16 cellular contexts compared by ENCODE assay signal in genomic region chr15:25787381-25787780, GRCh38.
DNase-seq lines count a peak whose midpoint lies in the region; ATAC-seq and TF ChIP-seq lines count a peak whose summit lies in the region.
"Had no signal": no experiment of that assay in that cellular context is flagged by ENCODE, and none has a peak within 500 bp of the region (broad histone marks: within the 10 kb centered on the region; RNA-seq: fewer than 3 reads in every experiment).

No MANE protein-coding gene starts in this region.

- H4K20me1 ChIP-seq in neural progenitor cell (ENCODE audit: low read depth): no peaks in the 10 kb centered on the region

- no peak overlapping the region for H3K9ac ChIP-seq in neural progenitor cell

- no peaks in the 10 kb centered on the region for H3K9me3 Mint-ChIP-seq in stimulated activated naive CD8-positive, alpha-beta T cell treated with anti-CD3 and anti-CD28 coated beads, Interleukin-15, Interleukin-2, amounts not matched to agents 100 ng/mL and 50 ng/mL, for 24 hours
- no peaks in the 10 kb centered on the region for H3K9me3 Mint-ChIP-seq in central memory CD8-positive, alpha-beta T cell
- no peaks in the 10 kb centered on the region for H3K9me3 Mint-ChIP-seq in neural progenitor cell
- H3K9me3 Mint-ChIP-seq: stimulated activated effector memory CD8-positive, alpha-beta T cell treated with anti-CD3 and anti-CD28 coated beads, Interleukin-12 subunit alpha, Interleukin-12 subunit beta, amount 100 ng/mL, for 72 hours had no signal

- no peaks in the 10 kb centered on the region for H3K27me3 ChIP-seq in neural progenitor cell

- no peaks in the 10 kb centered on the region for H3K9me3 ChIP-seq in neural progenitor cell (ENCODE audit: low read depth)
- H3K9me3 ChIP-seq: Caco-2, spleen had no signal

- H3K4me3 Mint-ChIP-seq in stimulated activated naive CD8-positive, alpha-beta T cell treated with anti-CD3 and anti-CD28 coated beads, Interleukin-15, Interleukin-2, amounts not matched to agents 100 ng/mL and 50 ng/mL, for 24 hours: no peak overlapping the region
- H3K4me3 Mint-ChIP-seq in central memory CD8-positive, alpha-beta T cell: no peak overlapping the region
- H3K4me3 Mint-ChIP-seq in neural progenitor cell: no peak overlapping the region
- H3K4me3 Mint-ChIP-seq: stimulated activated effector memory CD8-positive, alpha-beta T cell treated with anti-CD3 and anti-CD28 coated beads, Interleukin-12 subunit alpha, Interleukin-12 subunit beta, amount 100 ng/mL, for 72 hours had no signal

- peak overlapping the region; percentile 51 for H3K27ac Mint-ChIP-seq in stimulated activated naive CD8-positive, alpha-beta T cell treated with anti-CD3 and anti-CD28 coated beads, Interleukin-15, Interleukin-2, amounts not matched to agents 100 ng/mL and 50 ng/mL, for 24 hours
- H3K27ac Mint-ChIP-seq in central memory CD8-positive, alpha-beta T cell (ENCODE audit: low read depth): peak overlapping the region; percentile 89
- H3K27ac Mint-ChIP-seq in neural progenitor cell: peak overlapping the region; percentile 33
- H3K27ac Mint-ChIP-seq: stimulated activated effector memory CD8-positive, alpha-beta T cell treated with anti-CD3 and anti-CD28 coated beads, Interleukin-12 subunit alpha, Interleukin-12 subunit beta, amount 100 ng/mL, for 72 hours had no signal

- no peak for TF ChIP-seq CTCF in neural progenitor cell (IDR thresholded peaks at IDR 0.05)
- TF ChIP-seq CTCF in lower leg skin (IDR thresholded peaks at IDR 0.05): no peak

- H2AFZ ChIP-seq in neural progenitor cell (replicated peaks): no peak overlapping the region

- H3K27ac ChIP-seq in neural progenitor cell: no peak overlapping the region
- H3K27ac ChIP-seq: spleen had no signal

- no peak overlapping the region for H3K4me2 ChIP-seq in neural progenitor cell

- no peak for TF ChIP-seq POLR2A in lower leg skin (IDR thresholded peaks at IDR 0.05)

- H3K4me3 ChIP-seq in neural progenitor cell (no peak overlapping the region), lower leg skin (ENCODE audit: low read depth, poor library complexity, severe bottlenecking) (no peak overlapping the region)
- H3K4me3 ChIP-seq: GM12878, spleen had no signal

- no peaks in the 10 kb centered on the region for H3F3A ChIP-seq in neural progenitor cell (ENCODE audit: low read depth)

- DNase-seq in stimulated activated naive CD8-positive, alpha-beta T cell treated with anti-CD3 and anti-CD28 coated beads, Interleukin-15, Interleukin-2, amounts not matched to agents 100 U/mL and 50 U/mL, for 24 hours: no peak
- no peak for DNase-seq in central memory CD8-positive, alpha-beta T cell (ENCODE audit: low spot score in 2 of 2)
- DNase-seq in neural progenitor cell (ENCODE audit: low spot score) (no peak), T1000 (lab: John Stamatoyannopoulos, UW) (no peak), DMS53 treated with DMSO at 0.1 percent for 48 hours (lab: John Stamatoyannopoulos, UW; ENCODE audit: unreplicated experiment) (no peak), lower leg skin (ENCODE audit: low spot score in 2 of 2) (no peak)
- DNase-seq: activated CD8-positive, alpha-beta memory T cell treated with anti-CD3 and anti-CD28 coated beads, Interleukin-2, amount 50 U/mL, for 4 hours; activated naive CD4-positive, alpha-beta T cell; Kasumi-1; NCI-H1417 had no signal

- H3K79me2 ChIP-seq in neural progenitor cell (ENCODE audit: low read depth): no peaks in the 10 kb centered on the region

- peaks cover 9% of the 10 kb centered on the region for H3K36me3 Mint-ChIP-seq in stimulated activated naive CD8-positive, alpha-beta T cell treated with anti-CD3 and anti-CD28 coated beads, Interleukin-15, Interleukin-2, amounts not matched to agents 100 ng/mL and 50 ng/mL, for 24 hours (ENCODE audit: low read depth)
- no peaks in the 10 kb centered on the region for H3K36me3 Mint-ChIP-seq in central memory CD8-positive, alpha-beta T cell (ENCODE audit: insufficient read depth)
- H3K36me3 Mint-ChIP-seq in neural progenitor cell: no peaks in the 10 kb centered on the region

- H3K4me1 Mint-ChIP-seq in stimulated activated naive CD8-positive, alpha-beta T cell treated with anti-CD3 and anti-CD28 coated beads, Interleukin-15, Interleukin-2, amounts not matched to agents 100 ng/mL and 50 ng/mL, for 24 hours (ENCODE audit: low read depth): peaks cover 77% of the 10 kb centered on the region
- H3K4me1 Mint-ChIP-seq in central memory CD8-positive, alpha-beta T cell: peaks cover 16% of the 10 kb centered on the region
- peaks cover 35% of the 10 kb centered on the region for H3K4me1 Mint-ChIP-seq in neural progenitor cell

- no peaks in the 10 kb centered on the region for H3K27me3 Mint-ChIP-seq in stimulated activated naive CD8-positive, alpha-beta T cell treated with anti-CD3 and anti-CD28 coated beads, Interleukin-15, Interleukin-2, amounts not matched to agents 100 ng/mL and 50 ng/mL, for 24 hours
- no peaks in the 10 kb centered on the region for H3K27me3 Mint-ChIP-seq in central memory CD8-positive, alpha-beta T cell
- H3K27me3 Mint-ChIP-seq in neural progenitor cell (ENCODE audit: insufficient read depth, low read depth): peaks cover 3% of the 10 kb centered on the region

- 93% methylated on average over 2 of the region's 2 CpGs for WGBS in lower leg skin, 2 donors

- intact Hi-C loops in lower leg skin (cut with DNase I; ENCODE audit: low total_unique reads): no loop called here

- H3K4me1 ChIP-seq in neural progenitor cell: no peaks in the 10 kb centered on the region

- no peaks in the 10 kb centered on the region for H3K36me3 ChIP-seq in neural progenitor cell
- H3K36me3 ChIP-seq: spleen had no signal

- ATAC-seq in stimulated activated naive CD8-positive, alpha-beta T cell treated with anti-CD3 and anti-CD28 coated beads, Interleukin-15, Interleukin-2, amounts not matched to agents 100 U/mL and 50 U/mL, for 24 hours: no peak
- no peak for ATAC-seq in central memory CD8-positive, alpha-beta T cell (replicated peaks; ENCODE audit: extremely low read depth, poor library complexity, severe bottlenecking)
- no peak for ATAC-seq in SK-N-SH treated with all-trans-retinoic acid at 6 μM for 48 hours

TF ChIP-seq in SK-N-SH treated with all-trans-retinoic acid at 6 μM for 48 hours, 23 proteins besides CTCF, POLR2A, EP300 and RAD21:
- TF ChIP-seq ZC3H10 (CRISPR knock-in tag; IDR thresholded peaks at IDR 0.05): no peak
- TF ChIP-seq ESRRG (CRISPR knock-in tag; IDR thresholded peaks at IDR 0.05): no peak

Comparison
In these comparisons a context has a peak if more than half of its experiments do, and no peak if none do; other contexts are left out.
1. H3K27ac Mint-ChIP-seq: peak in every context shown above with its lines; median percentile 89 in central memory CD8-positive, alpha-beta T cell; 51 in stimulated activated naive CD8-positive, alpha-beta T cell treated with anti-CD3 and anti-CD28 coated beads, Interleukin-15, Interleukin-2, amounts not matched to agents 100 ng/mL and 50 ng/mL, for 24 hours; 33 in neural progenitor cell.